ENCODE assay signal across 1 cellular context in the genomic region with DNA sequence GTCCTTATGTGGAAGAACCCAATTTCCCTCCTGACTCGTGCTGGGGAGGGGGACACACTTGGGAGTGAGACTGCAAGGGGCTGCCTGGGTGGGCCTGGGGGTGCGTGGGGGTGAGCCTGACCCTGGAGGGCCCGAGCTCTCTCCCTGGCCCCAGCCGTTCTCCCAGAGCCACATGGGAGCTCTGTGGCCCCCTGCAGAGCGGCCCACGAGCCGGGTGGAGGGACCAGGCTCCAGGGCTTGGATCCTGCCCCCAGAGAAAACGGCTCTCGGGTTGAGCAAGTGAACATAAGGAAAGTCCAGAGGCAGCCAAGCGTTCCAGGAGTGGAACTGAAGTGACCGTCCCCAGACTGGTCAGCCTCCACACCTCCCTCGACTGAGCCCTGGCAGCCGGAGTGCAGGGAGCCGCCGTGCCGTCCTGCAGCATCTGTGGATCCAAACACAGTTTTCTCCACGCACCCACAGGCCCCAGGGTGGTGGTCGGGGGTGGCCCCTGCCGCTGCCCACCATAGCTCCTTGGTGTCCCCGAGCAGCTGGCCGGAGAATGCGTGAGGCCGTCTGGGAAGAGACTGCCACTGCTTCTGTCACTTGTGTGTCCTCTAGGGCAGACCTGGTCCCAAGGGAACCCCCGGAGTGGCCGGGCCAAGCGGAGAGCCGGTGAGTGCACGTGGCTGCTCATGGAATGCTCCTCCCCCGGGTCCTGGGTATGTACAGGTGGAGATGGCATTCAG.
TF ChIP-seq lines count a peak whose summit lies in the region.

No MANE protein-coding gene starts in this region.

TF ChIP-seq in IMR-90, 13 proteins besides CTCF, POLR2A, EP300 and RAD21:
- TF ChIP-seq NFE2L2 (IDR thresholded peaks at IDR 0.05; ENCODE audit: low read depth, low read length) (no peak), FOS (IDR thresholded peaks at IDR 0.05; ENCODE audit: low read depth, low read length) (no peak), MAZ (IDR thresholded peaks at IDR 0.05; ENCODE audit: borderline replicate concordance, low read depth, low read length) (no peak), USF2 (IDR thresholded peaks at IDR 0.05; ENCODE audit: low read depth, low read length) (no peak), BHLHE40 (IDR thresholded peaks at IDR 0.05; ENCODE audit: low read depth, low read length) (no peak), CHD1 (IDR thresholded peaks at IDR 0.05; ENCODE audit: low read depth, low read length) (no peak), RCOR1 (IDR thresholded peaks at IDR 0.05; ENCODE audit: insufficient replicate concordance, low read length) (no peak), CEBPB (IDR thresholded peaks at IDR 0.05; ENCODE audit: low read depth, low read length) (no peak), SMC3 (IDR thresholded peaks at IDR 0.05; ENCODE audit: low read depth, low read length) (no peak), MAFK (IDR thresholded peaks at IDR 0.05; ENCODE audit: low read depth, low read length) (no peak), MXI1 (IDR thresholded peaks at IDR 0.05; ENCODE audit: borderline replicate concordance, low read depth, low read length) (no peak), RFX5 (IDR thresholded peaks at IDR 0.05; ENCODE audit: low read depth, low read length) (no peak)
- TF ChIP-seq, protein P1, sequence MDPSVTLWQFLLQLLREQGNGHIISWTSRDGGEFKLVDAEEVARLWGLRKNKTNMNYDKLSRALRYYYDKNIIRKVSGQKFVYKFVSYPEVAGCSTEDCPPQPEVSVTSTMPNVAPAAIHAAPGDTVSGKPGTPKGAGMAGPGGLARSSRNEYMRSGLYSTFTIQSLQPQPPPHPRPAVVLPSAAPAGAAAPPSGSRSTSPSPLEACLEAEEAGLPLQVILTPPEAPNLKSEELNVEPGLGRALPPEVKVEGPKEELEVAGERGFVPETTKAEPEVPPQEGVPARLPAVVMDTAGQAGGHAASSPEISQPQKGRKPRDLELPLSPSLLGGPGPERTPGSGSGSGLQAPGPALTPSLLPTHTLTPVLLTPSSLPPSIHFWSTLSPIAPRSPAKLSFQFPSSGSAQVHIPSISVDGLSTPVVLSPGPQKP (IDR thresholded peaks at IDR 0.05; ENCODE audit: borderline replicate concordance, low read depth, low read length), result no peak
